ENCODE assay signal across 7 cellular contexts in the genomic region with DNA sequence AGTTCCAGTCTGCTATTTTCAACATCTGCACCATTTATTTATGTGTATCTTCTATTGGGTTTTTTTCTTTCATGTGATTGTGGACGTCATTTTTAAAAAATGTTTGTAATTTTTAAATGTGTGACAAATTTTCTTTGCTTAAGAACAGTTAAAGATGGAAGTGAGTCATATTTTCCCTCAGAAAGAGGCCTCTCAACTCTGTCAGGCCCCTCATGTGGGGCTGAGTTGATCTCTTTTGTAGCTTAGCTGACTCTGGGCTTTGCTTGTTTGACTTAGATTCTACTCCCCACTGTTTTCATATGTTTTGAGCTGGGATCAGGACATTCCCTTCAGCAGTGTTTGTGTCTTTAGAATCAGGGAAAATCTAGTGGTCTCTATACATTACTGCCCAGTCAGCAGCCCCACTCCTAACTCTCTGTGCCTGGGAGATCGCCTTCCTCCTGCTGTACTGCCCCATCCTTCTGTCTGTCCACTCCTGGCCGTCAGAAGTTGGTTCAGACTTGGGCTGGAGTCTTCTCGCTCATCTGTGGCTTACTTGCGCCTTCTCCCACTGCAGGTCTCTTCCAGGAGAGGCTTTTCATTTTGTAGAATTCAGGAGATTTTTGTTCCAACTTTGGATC.
DNase-seq lines count a peak whose midpoint lies in the region; ATAC-seq and TF ChIP-seq lines count a peak whose summit lies in the region.

No MANE protein-coding gene starts in this region.

- H3K4me3 ChIP-seq in tibial artery = no peak overlapping the region

- no peak for ATAC-seq in central memory CD8-positive, alpha-beta T cell (replicated peaks; ENCODE audit: extremely low read depth, poor library complexity, severe bottlenecking)
- ATAC-seq in esophagus mucosa = no peak

- no peak overlapping the region for H3K4me3 Mint-ChIP-seq in Calu3 (ENCODE audit: low read depth, unreplicated experiment)
- H3K4me3 Mint-ChIP-seq in central memory CD8-positive, alpha-beta T cell = no peak overlapping the region
- peak overlapping the region; percentile 14 for H3K4me3 Mint-ChIP-seq in neural crest cell

- DNase-seq in Calu3 (no peak), LHCN-M2 (ENCODE audit: low read depth) (peak; percentile 72), neural crest cell (ENCODE audit: low read depth, low spot score) (no peak), tibial artery (no peak), GM10266 (ENCODE audit: extremely low spot score) (no peak)
- no peak for DNase-seq in central memory CD8-positive, alpha-beta T cell (ENCODE audit: low spot score in 2 of 2)

- no peaks in the 10 kb centered on the region for H3K27me3 Mint-ChIP-seq in Calu3 (ENCODE audit: unreplicated experiment)
- H3K27me3 Mint-ChIP-seq in central memory CD8-positive, alpha-beta T cell = no peaks in the 10 kb centered on the region
- no peaks in the 10 kb centered on the region for H3K27me3 Mint-ChIP-seq in neural crest cell (ENCODE audit: low read depth)

- no TSS peak for BruUV-seq in Calu3 (replicated peaks; lab: Mats Ljungman, UMichigan)

- H3K4me1 Mint-ChIP-seq in Calu3 (ENCODE audit: low read depth, unreplicated experiment) = no peaks in the 10 kb centered on the region
- H3K4me1 Mint-ChIP-seq in central memory CD8-positive, alpha-beta T cell = peaks cover 23% of the 10 kb centered on the region
- H3K4me1 Mint-ChIP-seq in neural crest cell = peaks cover 7% of the 10 kb centered on the region

- H3K9me3 Mint-ChIP-seq in Calu3 (ENCODE audit: low read depth, unreplicated experiment) (no peaks in the 10 kb centered on the region), neural crest cell (peaks cover 9% of the 10 kb centered on the region)
- no peaks in the 10 kb centered on the region for H3K9me3 Mint-ChIP-seq in central memory CD8-positive, alpha-beta T cell

- H3K27ac Mint-ChIP-seq in Calu3 (ENCODE audit: unreplicated experiment) (peak overlapping the region; percentile 69), neural crest cell (ENCODE audit: unreplicated experiment) (no peak overlapping the region)
- H3K27ac Mint-ChIP-seq in central memory CD8-positive, alpha-beta T cell (ENCODE audit: low read depth) = peak overlapping the region; percentile 76

- H3K27ac ChIP-seq in tibial artery = no peak overlapping the region

- H3K4me1 ChIP-seq in tibial artery = no peaks in the 10 kb centered on the region

- H3K27me3 ChIP-seq in tibial artery = no peaks in the 10 kb centered on the region

- TF ChIP-seq CTCF in Calu3 (IDR thresholded peaks at IDR 0.05; ENCODE audit: unreplicated experiment) (no peak), neural crest cell (conservative IDR thresholded peaks at IDR 0.05) (no peak), tibial artery (IDR thresholded peaks at IDR 0.05) (no peak), GM10266 (IDR thresholded peaks at IDR 0.05; ENCODE audit: control insufficient read depth, insufficient read depth, low read depth, missing control alignments) (no peak)

- H3K9me3 ChIP-seq in tibial artery = peaks cover 0 to 6% (median 4%) of the 10 kb centered on the region in 3 donors

- intact Hi-C loops in Calu3 (cut with micrococcal nuclease; ENCODE audit: unreplicated experiment) (no loop called here), tibial artery (cut with DNase I; ENCODE audit: low total_unique reads) (no loop called here)

- H3K36me3 Mint-ChIP-seq in Calu3 (ENCODE audit: insufficient read depth, unreplicated experiment) = peaks cover 9% of the 10 kb centered on the region
- peaks cover 21% of the 10 kb centered on the region for H3K36me3 Mint-ChIP-seq in central memory CD8-positive, alpha-beta T cell (ENCODE audit: insufficient read depth)
- peaks cover 42% of the 10 kb centered on the region for H3K36me3 Mint-ChIP-seq in neural crest cell (ENCODE audit: low read depth)

- CTCF ChIA-PET in Calu3 (lab: Charles Lee) = no interaction called here

- H3K36me3 ChIP-seq in tibial artery = peaks cover 57 to 66% (median 57%) of the 10 kb centered on the region in 3 donors
